6 cellular contexts compared by ENCODE assay signal in genomic region chr2:53823639-53824038, GRCh38. TPM values are rescaled to one million over a fixed set of nuclear protein-coding genes. Genes with fewer than 3 reads are reported as not detected.
DNase-seq lines count a peak whose midpoint lies in the region; ATAC-seq, FAIRE-seq and TF ChIP-seq lines count a peak whose summit lies in the region.
"Not testable (repeated sequence)": the region's sequence is repeated elsewhere in the genome, so short reads cannot be mapped to it uniquely, and the experiment has no call there.

No MANE protein-coding gene starts in this region.

- H3K4me2 ChIP-seq in A549; MM.1S (ENCODE audit: low read depth, low read length): not testable (repeated sequence)

- H3K27me3 ChIP-seq in MM.1S (replicated peaks; ENCODE audit: insufficient read depth, low read length); RWPE2 (ENCODE audit: insufficient read depth, poor library complexity, severe bottlenecking); left ventricle myocardium inferior (ENCODE audit: low read depth): not testable (repeated sequence)

- not testable (repeated sequence) for H3K9me2 ChIP-seq in MM.1S (replicated peaks; ENCODE audit: insufficient read depth, low read length)

- not testable (repeated sequence) for TF ChIP-seq POLR2A in A549 (IDR thresholded peaks at IDR 0.05; ENCODE audit: low read length)

- H2AFZ ChIP-seq in MM.1S (ENCODE audit: low read length): not testable (repeated sequence)

- H3K27me3 Mint-ChIP-seq in activated T-helper 1 cell treated with anti-CD3 and anti-CD28 coated beads, Interleukin-12 subunit alpha, Interleukin-12 subunit beta, Interleukin-2, Interleukin-4 antibody, amounts not matched to agents 30 ng/mL and 10 ng/mL and 1 ng/mL, durations not matched to agents 14 hours and 24 hours and 36 hours (ENCODE audit: insufficient read depth): not testable (repeated sequence)

- not testable (repeated sequence) for H3K27ac Mint-ChIP-seq in activated T-helper 1 cell treated with anti-CD3 and anti-CD28 coated beads, Interleukin-12 subunit alpha, Interleukin-12 subunit beta, Interleukin-2, Interleukin-4 antibody, amounts not matched to agents 30 ng/mL and 10 ng/mL and 1 ng/mL, durations not matched to agents 14 hours and 24 hours and 36 hours

- ATAC-seq in A549 (peak in 1 of 2 experiments; percentile 60; a peak in 3 of 6 replicates), GM18907 (IDR thresholded peaks at IDR 0.05; ENCODE audit: unreplicated experiment) (peak; percentile 59)
- ATAC-seq in RWPE2 (ENCODE audit: low read depth): not testable (repeated sequence)

- POLR2A ChIA-PET in A549 (lab: Yijun Ruan, JAX): not testable (repeated sequence)

- TF ChIP-seq CTCF in A549 (IDR thresholded peaks at IDR 0.05): peak; percentile 24; the same call in 2 of the 3 replicates
- 0 out of 2 replicates have a peak, but pooled peaks have one; percentile 11 for TF ChIP-seq CTCF in MM.1S (IDR thresholded peaks at IDR 0.05; ENCODE audit: low read length)
- TF ChIP-seq CTCF in RWPE2 (IDR thresholded peaks at IDR 0.05; ENCODE audit: poor library complexity, severe bottlenecking): peak; percentile 16
- peak; percentile 15 for TF ChIP-seq CTCF in left ventricle myocardium inferior (IDR thresholded peaks at IDR 0.05; ENCODE audit: borderline replicate concordance)

- 89% methylated on average over 9 of the region's 9 CpGs for WGBS in A549 (ENCODE audit: missing lambda C conversion rate)

- intact Hi-C loops in activated T-helper 1 cell treated with anti-CD3 and anti-CD28 coated beads, Interleukin-12 subunit alpha, Interleukin-12 subunit beta, Interleukin-2, Interleukin-4 antibody, amounts not matched to agents 30 ng/mL and 10 ng/mL and 1 ng/mL, durations not matched to agents 14 hours and 24 hours and 36 hours (cut with micrococcal nuclease); left ventricle myocardium inferior (cut with micrococcal nuclease): not testable (repeated sequence)

- not testable (repeated sequence) for H3K27ac ChIP-seq in A549; MM.1S (ENCODE audit: low read length); RWPE2 (ENCODE audit: poor library complexity, severe bottlenecking); left ventricle myocardium inferior (replicated peaks)

- not testable (repeated sequence) for H3K36me3 ChIP-seq in MM.1S (replicated peaks; ENCODE audit: insufficient read depth, low read length); RWPE2 (ENCODE audit: low read depth)
- H3K36me3 ChIP-seq in left ventricle myocardium inferior: peaks cover 14% of the 10 kb centered on the region

- TF ChIP-seq RAD21 in A549 (conservative IDR thresholded peaks at IDR 0.05 in 1 of 2, IDR thresholded peaks at IDR 0.05 in 1 of 2): peak; percentile 10 to 43; a peak in 2 of 5 replicates

- peaks cover 11% of the 10 kb centered on the region for H3K36me3 Mint-ChIP-seq in activated T-helper 1 cell treated with anti-CD3 and anti-CD28 coated beads, Interleukin-12 subunit alpha, Interleukin-12 subunit beta, Interleukin-2, Interleukin-4 antibody, amounts not matched to agents 30 ng/mL and 10 ng/mL and 1 ng/mL, durations not matched to agents 14 hours and 24 hours and 36 hours (ENCODE audit: low read depth)

- not testable (repeated sequence) for H3K4me3 ChIP-seq in A549; MM.1S (ENCODE audit: low read length); RWPE2 (ENCODE audit: severe bottlenecking); left ventricle myocardium inferior

- H3K4me1 Mint-ChIP-seq in activated T-helper 1 cell treated with anti-CD3 and anti-CD28 coated beads, Interleukin-12 subunit alpha, Interleukin-12 subunit beta, Interleukin-2, Interleukin-4 antibody, amounts not matched to agents 30 ng/mL and 10 ng/mL and 1 ng/mL, durations not matched to agents 14 hours and 24 hours and 36 hours (ENCODE audit: low read depth): not testable (repeated sequence)

- H3K79me2 ChIP-seq in MM.1S (ENCODE audit: low read length): not testable (repeated sequence)

- not testable (repeated sequence) for H3K4me3 Mint-ChIP-seq in activated T-helper 1 cell treated with anti-CD3 and anti-CD28 coated beads, Interleukin-12 subunit alpha, Interleukin-12 subunit beta, Interleukin-2, Interleukin-4 antibody, amounts not matched to agents 30 ng/mL and 10 ng/mL and 1 ng/mL, durations not matched to agents 14 hours and 24 hours and 36 hours

- not testable (repeated sequence) for H4K20me1 ChIP-seq in MM.1S (ENCODE audit: insufficient read depth, low read length)

- not testable (repeated sequence) for H3K4me1 ChIP-seq in A549; MM.1S (ENCODE audit: low read length); RWPE2 (ENCODE audit: insufficient read depth, poor library complexity, severe bottlenecking)
- peaks cover 29% of the 10 kb centered on the region for H3K4me1 ChIP-seq in left ventricle myocardium inferior

- not testable (repeated sequence) for FAIRE-seq in A549 (lab: Jason Lieb, UNC)

- not testable (repeated sequence) for H3K9me3 Mint-ChIP-seq in activated T-helper 1 cell treated with anti-CD3 and anti-CD28 coated beads, Interleukin-12 subunit alpha, Interleukin-12 subunit beta, Interleukin-2, Interleukin-4 antibody, amounts not matched to agents 30 ng/mL and 10 ng/mL and 1 ng/mL, durations not matched to agents 14 hours and 24 hours and 36 hours

- H3F3A ChIP-seq in MM.1S (ENCODE audit: insufficient read depth, low read length): not testable (repeated sequence)

- H3K9ac ChIP-seq in MM.1S (ENCODE audit: low read length): not testable (repeated sequence)

- CTCF ChIA-PET in A549 (lab: Yijun Ruan, JAX): not testable (repeated sequence)

- DNase-seq in A549 (ENCODE audit: low read depth in 1 of 2, low spot score in 1 of 2): peak in 1 of 2 experiments; percentile 28
- DNase-seq in MM.1S; RWPE2 (ENCODE audit: low spot score); left ventricle myocardium inferior: not testable (repeated sequence)
- peak; percentile 4 for DNase-seq in activated T-helper 1 cell treated with anti-CD3 and anti-CD28 coated beads, Interleukin-12 subunit alpha, Interleukin-12 subunit beta, Interleukin-2, Interleukin-4 antibody, amounts not matched to agents 30 ng/mL and 10 ng/mL and 1 ng/mL, durations not matched to agents 14 hours and 24 hours and 36 hours (ENCODE audit: low spot score)

- TF ChIP-seq EP300 in A549 (IDR thresholded peaks at IDR 0.05): not testable (repeated sequence)

- H3K9me3 ChIP-seq in A549; MM.1S (replicated peaks; ENCODE audit: insufficient read depth, low read length); RWPE2 (ENCODE audit: severe bottlenecking); left ventricle myocardium inferior (replicated peaks): not testable (repeated sequence)

RNA-seq across cellular contexts. Expression of gene GPR75, which starts 36.1 kb away (rescaled TPM):
- polyA plus RNA-seq in A549 (2011; rRNA removed) (3.0 and 4.2 TPM in 2 replicates), A549 (2017; fragmentation: RNase III; extraction: RNeasy Plus Mini Kit Qiagen cat#74134 plus additional on column Dnase treatment) (1.4 to 1.9 TPM (median 1.6 TPM) in 3 replicates)
- 2.4 and 2.9 TPM in 2 replicates for polyA plus RNA-seq in A549 (2012; cell fraction: cytosol; rRNA removed)
- polyA plus RNA-seq in A549 (2012; cell fraction: nucleus; rRNA removed): 9.7 and 10.6 TPM in 2 replicates
- 7.1 and 8.3 TPM in 2 replicates for polyA minus RNA-seq in A549 (2011; rRNA and poly(A)+ RNA removed)
- 3.7 TPM in 2 replicates for total RNA-seq in activated T-helper 1 cell treated with anti-CD3 and anti-CD28 coated beads, Interleukin-12 subunit alpha, Interleukin-12 subunit beta, Interleukin-2, Interleukin-4 antibody, amounts not matched to agents 30 ng/mL and 10 ng/mL and 1 ng/mL, durations not matched to agents 14 hours and 24 hours and 36 hours
- 0.82 TPM for total RNA-seq in left ventricle myocardium inferior

RNA-seq across cellular contexts. Expression of gene ERLEC1, which starts 36.8 kb away (rescaled TPM):
- 97.4 and 113 TPM in 2 replicates for polyA plus RNA-seq in A549 (2011; rRNA removed)
- polyA plus RNA-seq in A549 (2012; cell fraction: cytosol; rRNA removed): 46.4 and 58.9 TPM in 2 replicates
- 19.4 and 28.1 TPM in 2 replicates for polyA plus RNA-seq in A549 (2012; cell fraction: nucleus; rRNA removed)
- 53.7 to 58.7 TPM (median 57.1 TPM) in 3 replicates for polyA plus RNA-seq in A549 (2017; fragmentation: RNase III; extraction: RNeasy Plus Mini Kit Qiagen cat#74134 plus additional on column Dnase treatment)
- polyA minus RNA-seq in A549 (2011; rRNA and poly(A)+ RNA removed): 13.7 and 14.9 TPM in 2 replicates
- 28.4 and 29.6 TPM in 2 replicates for total RNA-seq in activated T-helper 1 cell treated with anti-CD3 and anti-CD28 coated beads, Interleukin-12 subunit alpha, Interleukin-12 subunit beta, Interleukin-2, Interleukin-4 antibody, amounts not matched to agents 30 ng/mL and 10 ng/mL and 1 ng/mL, durations not matched to agents 14 hours and 24 hours and 36 hours
- total RNA-seq in left ventricle myocardium inferior: 44.3 TPM

RNA-seq across cellular contexts. Expression of gene ASB3, which starts 36.9 kb away (rescaled TPM):
- polyA plus RNA-seq in A549 (2011; rRNA removed) (35.9 and 38.4 TPM in 2 replicates), A549 (2017; fragmentation: RNase III; extraction: RNeasy Plus Mini Kit Qiagen cat#74134 plus additional on column Dnase treatment) (12.4 to 14.1 TPM (median 13.5 TPM) in 3 replicates)
- 9.0 and 10.5 TPM in 2 replicates for polyA plus RNA-seq in A549 (2012; cell fraction: cytosol; rRNA removed)
- 6.5 and 11.3 TPM in 2 replicates for polyA plus RNA-seq in A549 (2012; cell fraction: nucleus; rRNA removed)
- 23.1 and 23.8 TPM in 2 replicates for polyA minus RNA-seq in A549 (2011; rRNA and poly(A)+ RNA removed)
- 18.6 and 21.5 TPM in 2 replicates for total RNA-seq in activated T-helper 1 cell treated with anti-CD3 and anti-CD28 coated beads, Interleukin-12 subunit alpha, Interleukin-12 subunit beta, Interleukin-2, Interleukin-4 antibody, amounts not matched to agents 30 ng/mL and 10 ng/mL and 1 ng/mL, durations not matched to agents 14 hours and 24 hours and 36 hours
- 11.4 TPM for total RNA-seq in left ventricle myocardium inferior

RNA-seq across cellular contexts. Expression of gene CHAC2, which starts 56.0 kb away (rescaled TPM):
- polyA plus RNA-seq in A549 (2011; rRNA removed) (15.2 and 21.8 TPM in 2 replicates), A549 (2017; fragmentation: RNase III; extraction: RNeasy Plus Mini Kit Qiagen cat#74134 plus additional on column Dnase treatment) (18.4 to 21.2 TPM (median 20.1 TPM) in 3 replicates)
- polyA plus RNA-seq in A549 (2012; cell fraction: cytosol; rRNA removed): 8.9 and 9.4 TPM in 2 replicates
- 3.0 and 5.2 TPM in 2 replicates for polyA plus RNA-seq in A549 (2012; cell fraction: nucleus; rRNA removed)
- 3.6 and 5.2 TPM in 2 replicates for polyA minus RNA-seq in A549 (2011; rRNA and poly(A)+ RNA removed)
- 24.1 and 25.6 TPM in 2 replicates for total RNA-seq in activated T-helper 1 cell treated with anti-CD3 and anti-CD28 coated beads, Interleukin-12 subunit alpha, Interleukin-12 subunit beta, Interleukin-2, Interleukin-4 antibody, amounts not matched to agents 30 ng/mL and 10 ng/mL and 1 ng/mL, durations not matched to agents 14 hours and 24 hours and 36 hours
- 3.8 TPM for total RNA-seq in left ventricle myocardium inferior
